ENCODE assay signal across 8 cellular contexts in the genomic region with DNA sequence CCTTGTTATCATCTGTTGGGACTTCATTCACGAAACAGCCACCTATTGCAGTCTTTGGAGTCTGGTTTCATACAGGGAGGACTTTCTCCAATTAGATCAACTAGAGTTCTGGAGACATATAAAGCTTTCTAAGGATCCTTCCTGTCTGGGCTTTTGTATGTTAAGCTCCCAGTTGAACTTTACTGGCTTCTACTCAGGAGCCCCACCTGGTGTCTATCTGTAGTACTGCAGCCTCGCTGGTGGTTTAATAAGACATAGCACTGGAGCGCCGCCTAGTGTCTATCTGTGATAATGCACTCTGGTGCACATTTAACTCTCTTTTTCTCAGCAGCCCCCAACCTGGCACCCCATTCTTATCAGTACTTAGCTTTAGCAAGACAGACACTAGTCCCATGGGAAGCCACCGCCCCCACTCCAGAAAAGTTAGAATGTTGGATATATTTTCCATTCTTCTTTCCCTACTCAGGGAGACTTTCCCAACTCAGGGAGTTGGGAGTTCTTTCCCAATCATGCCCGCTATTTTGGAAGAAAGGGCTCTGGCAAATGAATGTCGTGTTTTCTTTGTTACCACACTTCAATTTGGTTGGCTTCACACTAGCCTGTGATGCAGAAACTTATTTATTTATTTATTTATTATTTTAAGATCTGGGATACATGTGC. TPM values are rescaled to one million over a fixed set of nuclear protein-coding genes. Genes with fewer than 3 reads are reported as not detected.
DNase-seq lines count a peak whose midpoint lies in the region; ATAC-seq, FAIRE-seq and TF ChIP-seq lines count a peak whose summit lies in the region.

No MANE protein-coding gene starts in this region.

- no peaks in the 10 kb centered on the region for H3K79me2 ChIP-seq in DND-41 (ENCODE audit: insufficient read depth, low read length)

- H3K27ac ChIP-seq in DND-41 (ENCODE audit: low read length) (no peak overlapping the region), right lobe of liver (no peak overlapping the region)

- H4K20me1 ChIP-seq in DND-41 (ENCODE audit: insufficient read depth, low read length) = no peaks in the 10 kb centered on the region

- 14% methylated on average over 7 of the region's 7 CpGs for WGBS in right lobe of liver (ENCODE audit: insufficient coverage, low coverage, low lambda C conversion rate, missing lambda C conversion rate)

- H3K9me3 ChIP-seq in DND-41 (ENCODE audit: insufficient read depth, low read length, severe bottlenecking) (no peaks in the 10 kb centered on the region), right lobe of liver (no peaks in the 10 kb centered on the region)

- no peak overlapping the region for H3K9ac ChIP-seq in DND-41 (ENCODE audit: low read depth, low read length)

- intact Hi-C loops in right lobe of liver (cut with DNase I) = loop anchor here (5.0 kb wide), 1 partner anchor 82 kb away; no protein-coding TSS in a partner anchor

- no peak overlapping the region for H3K4me2 ChIP-seq in DND-41 (ENCODE audit: insufficient read depth, low read length)

- H3K36me3 ChIP-seq in DND-41 (ENCODE audit: insufficient read depth, low read length) = no peaks in the 10 kb centered on the region
- H3K36me3 ChIP-seq in right lobe of liver = no peaks in the 10 kb centered on the region

- no peak overlapping the region for H3K4me3 ChIP-seq in DND-41 (ENCODE audit: low read depth in 1 of 2, low read length in 2 of 2)
- H3K4me3 ChIP-seq in right lobe of liver = no peak overlapping the region

- peak; percentile 81 for DNase-seq in DND-41
- DNase-seq in NCI-H345 (lab: John Stamatoyannopoulos, UW) = peak; percentile 69
- peak; percentile 69 to 94 for DNase-seq in activated CD4-positive, alpha-beta T cell treated with anti-CD3 and anti-CD28 coated beads for 4 hours
- DNase-seq in right lobe of liver = peak; percentile 74 to 77 (median 76)
- peak; percentile 64 for DNase-seq in stimulated activated CD8-positive, alpha-beta memory T cell treated with anti-CD3 and anti-CD28 coated beads, Interleukin-12 subunit alpha, Interleukin-12 subunit beta, amount 100 ng/mL, for 4 hours (ENCODE audit: low read depth)

- H3K27me3 ChIP-seq in DND-41 (ENCODE audit: insufficient read depth, low read length, poor library complexity) = no peaks in the 10 kb centered on the region
- H3K27me3 ChIP-seq in right lobe of liver = peaks cover 0 to 7% of the 10 kb centered on the region in 2 donors

- no peak for TF ChIP-seq POLR2A in right lobe of liver (IDR thresholded peaks at IDR 0.05)

- ATAC-seq in DND-41 (ENCODE audit: insufficient read depth, low read depth) (peak; percentile 58), HG02678 (IDR thresholded peaks at IDR 0.05; ENCODE audit: unreplicated experiment) (peak; percentile 55), right lobe of liver (peak; percentile 99 to 100 (median 100)), HG03469 (IDR thresholded peaks at IDR 0.05; ENCODE audit: unreplicated experiment) (no peak)

- H3K4me1 ChIP-seq in DND-41 (ENCODE audit: insufficient read depth, low read length) (no peaks in the 10 kb centered on the region), right lobe of liver (no peaks in the 10 kb centered on the region)

- TF ChIP-seq CTCF in DND-41 (IDR thresholded peaks at IDR 0.05; ENCODE audit: borderline replicate concordance, extremely low read depth, low read length, poor library complexity, severe bottlenecking) (peak; percentile 96), right lobe of liver (IDR thresholded peaks at IDR 0.05) (peak; percentile 99 to 100 (median 100))

- no peak overlapping the region for H2AFZ ChIP-seq in DND-41 (ENCODE audit: low read depth, low read length)

- FAIRE-seq in colon (lab: Jason Lieb, UNC) = peak; percentile 91

RNA-seq across cellular contexts. Expression of gene SYTL4, which starts 36.9 kb away (rescaled TPM):
- total RNA-seq in right lobe of liver = 10 to 100 TPM in 4 of 6 experiments, 1 to 10 TPM in 2; 7.0 to 24.0 (median 15.2) TPM

RNA-seq across cellular contexts. Expression of gene CSTF2, which starts 51.4 kb away (rescaled TPM):
- total RNA-seq in right lobe of liver = 10 to 100 TPM in 1 of 6 experiments, 1 to 10 TPM in 5; 5.1 to 10.3 (median 5.5) TPM
